In the genomic region with DNA sequence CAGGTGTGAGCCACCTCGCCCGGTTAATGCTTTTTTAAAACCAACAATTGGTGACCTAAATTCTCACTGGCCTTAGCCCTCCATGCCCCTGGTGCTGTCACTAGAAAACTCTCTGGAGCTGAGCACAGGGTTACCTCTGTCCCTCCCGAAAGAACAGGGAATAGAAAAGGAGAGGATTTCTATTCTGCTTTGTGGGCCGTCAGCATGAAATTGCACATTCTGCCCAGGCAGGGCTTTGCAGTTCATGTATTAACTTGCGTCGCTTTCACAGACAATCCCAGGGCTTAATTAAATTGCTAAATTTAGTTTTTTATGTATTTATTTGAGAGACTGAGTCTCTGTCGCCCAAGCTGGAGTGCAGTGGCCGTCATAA, we compare ENCODE assay signal across 8 cellular contexts. TPM values are rescaled to one million over a fixed set of nuclear protein-coding genes. Genes with fewer than 3 reads are reported as not detected.
DNase-seq lines count a peak whose midpoint lies in the region; ATAC-seq and TF ChIP-seq lines count a peak whose summit lies in the region.

No MANE protein-coding gene starts in this region.

- H3K27ac ChIP-seq in RWPE1 (peak overlapping the region; percentile 80), ovary (no peak overlapping the region)

- no peaks in the 10 kb centered on the region for H3K9me3 ChIP-seq in ovary

- H3K27me3 ChIP-seq in H7 (ENCODE audit: control insufficient read depth, insufficient read depth, low read length) (no peaks in the 10 kb centered on the region), ovary (no peaks in the 10 kb centered on the region)

- H3K4me1 ChIP-seq in ovary (ENCODE audit: insufficient read depth) = peaks cover 4% of the 10 kb centered on the region

- POLR2A ChIA-PET in RWPE1 (lab: Yijun Ruan, JAX; ENCODE audit: low non-redundant PET) = interaction anchor here (0.7 kb wide), 1 partner anchor 279 kb away, joined by 4 read pairs; no protein-coding TSS in a partner anchor

- WGBS in ovary, 3 donors = 19 to 22% (median 20%) methylated on average over 8 of the region's 8 CpGs

- TF ChIP-seq POLR2A in ovary (IDR thresholded peaks at IDR 0.05) = no peak

- CTCF ChIA-PET in RWPE1 (lab: Yijun Ruan, JAX) = no interaction called here

- intact Hi-C loops in ovary (cut with DNase I) = no loop called here

- no peak for TF ChIP-seq EP300 in ovary (IDR thresholded peaks at IDR 0.05)

- TF ChIP-seq CTCF in RWPE1 (conservative IDR thresholded peaks at IDR 0.05; ENCODE audit: low read depth) = no peak
- TF ChIP-seq CTCF in ovary (IDR thresholded peaks at IDR 0.05) = no peak

- peaks cover 16% of the 10 kb centered on the region for H3K36me3 ChIP-seq in H7 (replicated peaks; ENCODE audit: control insufficient read depth, insufficient read depth, low read length)
- H3K36me3 ChIP-seq in ovary = no peaks in the 10 kb centered on the region

- ATAC-seq in esophagus mucosa (peak; percentile 19), HG02981 (IDR thresholded peaks at IDR 0.05; ENCODE audit: unreplicated experiment) (no peak)

- DNase-seq in H7 (no peak), RWPE1 (ENCODE audit: low spot score) (no peak), ovary (no peak), NCI-H345 treated with DMSO at 0.1 percent for 48 hours (lab: John Stamatoyannopoulos, UW; ENCODE audit: unreplicated experiment) (no peak), OCI-M1 (lab: John Stamatoyannopoulos, UW) (no peak)
- DNase-seq in stimulated activated CD4-positive, alpha-beta T cell treated with anti-CD3 and anti-CD28 coated beads, Interleukin-4, amount 100 ng/mL, for 1 hour = no peak

- peak overlapping the region; percentile 40 for H3K4me3 ChIP-seq in H7 (ENCODE audit: insufficient read depth, low read depth, low read length)
- H3K4me3 ChIP-seq in ovary = peak overlapping the region; percentile 68

RNA-seq across cellular contexts. Expression of gene ZNF480, which starts 0.6 kb away (rescaled TPM):
- 10.8 and 17.2 TPM in 2 replicates for total RNA-seq in H7 (2014; rRNA removed; shearing (Covaris generic))
- 7.2 TPM for total RNA-seq in esophagus mucosa
- total RNA-seq in ovary = 10 to 100 TPM in 5 of 7 donors, 1 to 10 TPM in 2; 5.1 to 16.8 (median 14.4) TPM
- 1 to 10 TPM; 4.5 to 8.3 TPM for polyA plus RNA-seq in ovary

RNA-seq across cellular contexts. Expression of gene ZNF766, which starts 27.0 kb away (rescaled TPM):
- total RNA-seq in H7 (2014; rRNA removed; shearing (Covaris generic)) = 17.0 and 33.1 TPM in 2 replicates
- total RNA-seq in esophagus mucosa = 6.4 TPM
- 10 to 100 TPM in 5 of 7 donors, 1 to 10 TPM in 2; 5.2 to 26.4 (median 19.8) TPM for total RNA-seq in ovary
- 10 to 100 TPM; 10.1 to 24.3 TPM for polyA plus RNA-seq in ovary

RNA-seq across cellular contexts. Expression of gene ZNF610, which starts 39.7 kb away (rescaled TPM):
- total RNA-seq in H7 (2014; rRNA removed; shearing (Covaris generic)) = 6.6 and 8.6 TPM in 2 replicates
- total RNA-seq in esophagus mucosa (0.24 TPM), ovary (1 to 10 TPM; 3.3 to 9.1 (median 6.5) TPM)
- polyA plus RNA-seq in ovary = 10 to 100 TPM in 1 of 2 donors, 1 to 10 TPM in 1; 5.3 to 11.7 TPM
